ENCODE assay signal across 9 cellular contexts in the genomic region with DNA sequence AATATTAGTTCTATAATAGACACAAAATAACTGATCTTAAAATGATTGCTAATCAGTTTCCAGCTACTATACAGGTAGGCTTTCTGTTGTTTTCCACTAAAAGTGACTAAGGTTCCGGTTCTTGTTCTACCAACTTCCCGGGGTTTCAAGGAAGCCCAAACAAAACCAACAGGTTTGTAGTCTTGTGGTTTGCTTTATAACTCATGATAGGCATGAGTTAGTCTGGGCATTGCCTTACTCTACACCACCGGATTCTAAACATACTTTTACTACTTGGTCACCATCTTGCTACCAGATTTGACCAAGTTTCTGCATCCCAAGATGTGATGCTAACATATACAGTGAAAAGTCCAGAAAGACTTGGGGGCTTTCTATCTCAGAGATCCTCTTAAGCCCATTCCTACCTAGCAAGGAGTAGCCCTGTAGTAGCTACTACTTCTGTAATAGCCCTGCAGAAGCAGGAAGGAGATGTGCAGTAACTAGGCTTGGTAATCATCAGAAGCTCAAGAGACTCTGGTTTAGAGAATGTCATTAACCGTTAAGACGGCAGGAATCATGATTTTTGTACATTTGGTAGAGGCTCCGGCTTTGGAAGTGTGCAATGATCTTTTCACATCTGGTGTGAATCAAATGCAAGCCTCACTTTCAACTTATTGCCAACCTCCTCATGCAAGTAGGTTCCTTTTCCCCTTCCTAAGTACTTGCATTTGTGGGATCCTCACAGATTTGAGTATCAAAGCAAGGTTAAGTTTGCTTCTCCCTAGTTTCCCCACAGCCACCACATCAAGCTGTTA. TPM values are rescaled to one million over a fixed set of nuclear protein-coding genes. Genes with fewer than 3 reads are reported as not detected.
DNase-seq lines count a peak whose midpoint lies in the region; ATAC-seq and TF ChIP-seq lines count a peak whose summit lies in the region.
"Had no signal": no experiment of that assay in that cellular context is flagged by ENCODE, and none has a peak within 500 bp of the region (broad histone marks: within the 10 kb centered on the region; RNA-seq: fewer than 3 reads in every experiment).

No MANE protein-coding gene starts in this region.

- H3K27ac ChIP-seq in BLaER1 = peak overlapping the region; percentile 65
- peak overlapping the region in 1 of 2 donors; percentile 77 for H3K27ac ChIP-seq in coronary artery

- intact Hi-C loops in natural killer cell (cut with micrococcal nuclease) = no loop called here
- intact Hi-C loops in mucosa of descending colon (cut with DNase I, micrococcal nuclease) = no loop called here

- H3K36me3 Mint-ChIP-seq in IgD-negative memory B cell (no peaks in the 10 kb centered on the region), natural killer cell (no peaks in the 10 kb centered on the region)

- H3K36me3 ChIP-seq in BLaER1 = peaks cover 27% of the 10 kb centered on the region
- H3K36me3 ChIP-seq in mucosa of descending colon (ENCODE audit: low read depth) = no peaks in the 10 kb centered on the region

- H3K4me1 Mint-ChIP-seq in IgD-negative memory B cell = peaks cover 41 to 53% (median 52%) of the 10 kb centered on the region in 3 donors
- H3K4me1 Mint-ChIP-seq in natural killer cell = peaks cover 64 to 76% of the 10 kb centered on the region in 2 donors

- H4K20me1 ChIP-seq in BLaER1 = peaks cover 58% of the 10 kb centered on the region

- peak overlapping the region; percentile 62 to 76 (median 76) for H3K27ac Mint-ChIP-seq in IgD-negative memory B cell
- peak overlapping the region; percentile 95 to 97 for H3K27ac Mint-ChIP-seq in natural killer cell

- DNase-seq in coronary artery (ENCODE audit: low spot score) (no peak), natural killer cell (no peak), NCI-H146 (lab: John Stamatoyannopoulos, UW) (no peak), mucosa of descending colon (no peak)
- DNase-seq: effector CD8-positive, alpha-beta T cell had no signal

- no peaks in the 10 kb centered on the region for H3K27me3 Mint-ChIP-seq in IgD-negative memory B cell
- no peaks in the 10 kb centered on the region for H3K27me3 Mint-ChIP-seq in natural killer cell (ENCODE audit: low read depth in 2 of 2)

- H3K4me3 ChIP-seq in BLaER1 = peak overlapping the region; percentile 81
- peak overlapping the region; percentile 82 for H3K4me3 ChIP-seq in coronary artery
- H3K4me3 ChIP-seq in mucosa of descending colon = no peak overlapping the region

- H3K4me1 ChIP-seq in BLaER1 = peaks cover 67% of the 10 kb centered on the region
- peaks cover 18% of the 10 kb centered on the region for H3K4me1 ChIP-seq in mucosa of descending colon (ENCODE audit: low read depth)

- H3K9me3 Mint-ChIP-seq in IgD-negative memory B cell (no peaks in the 10 kb centered on the region), natural killer cell (no peaks in the 10 kb centered on the region)

- H3K4me3 Mint-ChIP-seq in IgD-negative memory B cell (peak overlapping the region; percentile 53 to 98 (median 94)), natural killer cell (peak overlapping the region; percentile 98)

- H3K9ac ChIP-seq in BLaER1 = peak overlapping the region; percentile 78

- H3K4me2 ChIP-seq in BLaER1 = peak overlapping the region; percentile 95

- no peak for ATAC-seq in natural killer cell
- ATAC-seq in mucosa of descending colon = no peak
- ATAC-seq in HG03196 (IDR thresholded peaks at IDR 0.05; ENCODE audit: unreplicated experiment) = no peak
- ATAC-seq in HG02981 (IDR thresholded peaks at IDR 0.05; ENCODE audit: unreplicated experiment) = no peak

- TF ChIP-seq CTCF in coronary artery (IDR thresholded peaks at IDR 0.05) (no peak), natural killer cell (IDR thresholded peaks at IDR 0.05) (no peak), mucosa of descending colon (IDR thresholded peaks at IDR 0.05) (no peak)

- no peaks in the 10 kb centered on the region for H3K27me3 ChIP-seq in BLaER1

- H3K9me3 ChIP-seq in BLaER1 (no peaks in the 10 kb centered on the region), mucosa of descending colon (no peaks in the 10 kb centered on the region)

RNA-seq across cellular contexts. Expression of a gene that starts 1.6 kb away (rescaled TPM):
- polyA plus RNA-seq in IgD-negative memory B cell = 81.6 TPM
- 10 to 100 TPM; 55.2 to 88.4 (median 79.2) TPM for total RNA-seq in natural killer cell
- 10 to 100 TPM in 1 of 3 donors, 1 to 10 TPM in 2; 6.5 to 22.0 (median 8.8) TPM for total RNA-seq in mucosa of descending colon

RNA-seq across cellular contexts. Expression of a gene that starts 26.1 kb away (rescaled TPM):
- polyA plus RNA-seq in IgD-negative memory B cell = 48.6 TPM
- 100 to 1,000 TPM; 195 to 231 (median 213) TPM for total RNA-seq in natural killer cell
- total RNA-seq in mucosa of descending colon = 10 to 100 TPM; 43.7 to 73.4 (median 59.7) TPM

RNA-seq across cellular contexts. Expression of a gene that starts 54.6 kb away (rescaled TPM):
- polyA plus RNA-seq in IgD-negative memory B cell = 27.7 TPM
- 100 to 1,000 TPM in 1 of 3 donors, 10 to 100 TPM in 2; 74.0 to 121 (median 90.2) TPM for total RNA-seq in natural killer cell
- total RNA-seq in mucosa of descending colon = 10 to 100 TPM; 31.7 to 60.3 (median 41.5) TPM
